ENCODE assay signal across 19 cellular contexts in the genomic region with DNA sequence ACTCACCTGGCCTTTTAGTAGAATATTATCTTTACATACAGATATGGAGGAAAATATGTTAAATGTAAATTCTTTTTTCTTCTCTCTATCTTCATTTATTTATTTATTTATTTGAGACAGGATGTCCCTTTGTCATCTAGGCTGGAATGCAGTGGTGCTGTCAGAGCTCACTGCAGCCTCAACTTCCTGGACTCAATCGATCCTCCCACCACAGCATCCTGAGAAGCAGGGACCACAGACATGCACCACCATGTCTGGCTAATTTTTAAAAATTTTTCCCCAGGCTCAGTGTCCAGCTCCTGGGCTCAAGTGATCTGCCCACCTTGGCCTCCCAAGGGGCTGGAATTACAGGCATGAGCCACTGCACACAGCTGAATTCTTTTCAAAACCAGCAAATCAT. TPM values are rescaled to one million over a fixed set of nuclear protein-coding genes. Genes with fewer than 3 reads are reported as not detected.
DNase-seq lines count a peak whose midpoint lies in the region; ATAC-seq, FAIRE-seq and TF ChIP-seq lines count a peak whose summit lies in the region.
"Had no signal": no experiment of that assay in that cellular context is flagged by ENCODE, and none has a peak within 500 bp of the region (broad histone marks: within the 10 kb centered on the region; RNA-seq: fewer than 3 reads in every experiment).

No MANE protein-coding gene starts in this region.

- no peak for TF ChIP-seq CTCF in mesothelial cell of epicardium (IDR thresholded peaks at IDR 0.05; ENCODE audit: unreplicated experiment)
- no peak for TF ChIP-seq CTCF in chondrocyte (IDR thresholded peaks at IDR 0.05)

- DNase-seq in GM19239 (ENCODE audit: insufficient read length, low spot score): no peak
- DNase-seq in HT1080 (ENCODE audit: low read depth): peak; percentile 15
- DNase-seq in mesothelial cell of epicardium (ENCODE audit: low spot score in 2 of 2, unreplicated experiment in 2 of 2): no peak
- no peak for DNase-seq in stimulated activated naive CD4-positive, alpha-beta T cell treated with Interleukin-2 at 50 U/mL for 16 hours (lab: John Stamatoyannopoulos, UW)
- DNase-seq in chondrocyte (ENCODE audit: low spot score): no peak
- DNase-seq: CD8-positive, alpha-beta T cell; COR-L47; DMS153; DMS79 treated with DMSO at 0.1 percent for 48 hours; EL had no signal

- H3K27ac Mint-ChIP-seq in mesothelial cell of epicardium (no peak overlapping the region), chondrocyte (ENCODE audit: unreplicated experiment) (no peak overlapping the region)
- H3K27ac Mint-ChIP-seq: CD8-positive, alpha-beta T cell had no signal

- no peak overlapping the region for H3K4me3 Mint-ChIP-seq in mesothelial cell of epicardium
- no peak overlapping the region for H3K4me3 Mint-ChIP-seq in chondrocyte (ENCODE audit: unreplicated experiment)
- H3K4me3 Mint-ChIP-seq: CD14-positive monocyte; CD8-positive, alpha-beta T cell had no signal

- FAIRE-seq in GM19239 (lab: Jason Lieb, UNC): peak; percentile 70
- FAIRE-seq: D721Med, G401.6, H1, HepG2, HTR-8/SVneo had no signal

- H3K9me3 Mint-ChIP-seq in mesothelial cell of epicardium (peaks cover 12% of the 10 kb centered on the region), chondrocyte (ENCODE audit: low read depth) (no peaks in the 10 kb centered on the region)
- H3K9me3 Mint-ChIP-seq: CD8-positive, alpha-beta T cell had no signal

- H3K27me3 Mint-ChIP-seq in mesothelial cell of epicardium (ENCODE audit: low read depth) (no peaks in the 10 kb centered on the region), chondrocyte (ENCODE audit: low read depth) (no peaks in the 10 kb centered on the region)

- H3K4me1 Mint-ChIP-seq in mesothelial cell of epicardium: peaks cover 2% of the 10 kb centered on the region
- H3K4me1 Mint-ChIP-seq in chondrocyte (ENCODE audit: low read depth): peaks cover 3% of the 10 kb centered on the region

- H3K36me3 Mint-ChIP-seq in mesothelial cell of epicardium: no peaks in the 10 kb centered on the region
- no peaks in the 10 kb centered on the region for H3K36me3 Mint-ChIP-seq in chondrocyte (ENCODE audit: low read depth)
- H3K36me3 Mint-ChIP-seq: CD8-positive, alpha-beta T cell had no signal

- ATAC-seq in GM21825 (IDR thresholded peaks at IDR 0.05; ENCODE audit: unreplicated experiment) (peak; percentile 58), HG02610 (IDR thresholded peaks at IDR 0.05; ENCODE audit: unreplicated experiment) (no peak)
- ATAC-seq: A549; CD8-positive, alpha-beta T cell; HepG2 had no signal

RNA-seq across cellular contexts. Expression of a gene that starts 20.3 kb away (rescaled TPM):
- 0.47 and 1.0 TPM in 2 replicates for total RNA-seq in HT1080 (2014; rRNA removed; shearing (Covaris generic))
- 0.27 and 0.42 TPM in 2 replicates for polyA plus RNA-seq in HT1080 (2015; cell fraction: cytosol; rRNA removed)
- polyA plus RNA-seq in HT1080 (2015; cell fraction: nucleus; rRNA removed): 0.31 and 0.78 TPM in 2 replicates
- total RNA-seq in mesothelial cell of epicardium (0.09 to 0.23 TPM (median 0.20 TPM) in 3 replicates), chondrocyte (0.38 TPM in 1 of 3 replicates, not detected in the others)
- total RNA-seq: CD8-positive, alpha-beta T cell had no signal
